ENCODE assay signal across 1 cellular context in genomic region chr18:79442508-79443221, GRCh38.
TF ChIP-seq lines count a peak whose summit lies in the region.

No MANE protein-coding gene starts in this region.

TF ChIP-seq in H1, 55 proteins besides CTCF, POLR2A, EP300 and RAD21 (continued from another document):
- TF ChIP-seq TEAD4 (IDR thresholded peaks at IDR 0.05; ENCODE audit: low read depth, low read length) (no peak), KDM1A (IDR thresholded peaks at IDR 0.05; ENCODE audit: borderline replicate concordance, low read length) (no peak), POLR2AphosphoS5 (IDR thresholded peaks at IDR 0.05; ENCODE audit: low read depth, low read length) (no peak), JUN (IDR thresholded peaks at IDR 0.05; ENCODE audit: low read depth, low read length) (no peak), ATF2 (IDR thresholded peaks at IDR 0.05; ENCODE audit: low read length) (no peak), CBX5 (IDR thresholded peaks at IDR 0.05; ENCODE audit: low read depth, low read length) (no peak), TAF7 (optimal IDR thresholded peaks at IDR 0.05; ENCODE audit: borderline replicate concordance, low read depth, low read length) (no peak), MAX (IDR thresholded peaks at IDR 0.05) (no peak)
TF ChIP-seq in H1: peak in this region for 0.
